ENCODE assay signal across 8 cellular contexts in the genomic region with DNA sequence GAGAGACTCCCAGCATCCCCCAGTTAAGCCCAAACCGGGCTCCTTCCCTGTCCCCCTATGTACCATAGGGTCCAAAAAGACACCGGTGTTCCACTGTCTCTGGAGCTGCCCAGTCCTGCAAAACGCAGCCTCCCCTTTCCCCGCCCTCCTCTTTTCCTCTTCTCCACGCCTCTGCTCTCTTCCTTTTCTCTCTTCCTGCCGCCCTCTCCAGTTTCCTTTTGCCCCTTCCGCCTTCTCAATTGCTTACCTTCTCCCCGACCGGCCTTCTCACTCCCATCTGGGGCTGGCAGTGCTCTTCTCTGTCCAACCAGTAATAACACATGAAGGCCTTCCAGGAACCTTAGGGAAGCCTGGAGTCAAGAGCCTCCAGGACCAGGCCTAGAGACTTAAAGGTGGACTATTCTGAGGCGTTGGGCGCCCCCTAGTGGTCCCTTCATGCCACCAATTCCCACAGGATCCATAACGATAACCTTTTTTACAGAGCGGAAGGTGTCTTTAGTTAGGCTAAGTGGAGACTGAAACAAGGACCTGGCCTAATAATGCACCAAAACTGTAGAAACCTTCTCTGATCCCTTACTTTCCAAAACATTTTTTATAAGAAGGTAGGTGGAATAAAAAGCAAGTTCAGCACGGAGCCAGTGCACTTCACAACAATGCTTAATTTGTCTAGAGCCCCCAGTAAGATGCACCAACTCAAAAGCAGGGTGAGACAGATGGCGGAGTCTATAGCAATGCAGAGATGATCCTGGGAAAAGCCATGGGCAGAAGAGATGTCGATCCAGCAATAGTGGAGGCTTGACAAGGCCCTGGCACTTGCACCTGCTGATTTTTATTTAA. TPM values are rescaled to one million over a fixed set of nuclear protein-coding genes. Genes with fewer than 3 reads are reported as not detected.
DNase-seq lines count a peak whose midpoint lies in the region; TF ChIP-seq lines count a peak whose summit lies in the region.

No MANE protein-coding gene starts in this region.

- H3K36me3 ChIP-seq in H7 (replicated peaks; ENCODE audit: control insufficient read depth, insufficient read depth, low read length), result no peaks in the 10 kb centered on the region

- H3K4me3 ChIP-seq in H7 (ENCODE audit: insufficient read depth, low read depth, low read length), result no peak overlapping the region

- H3K4me3 Mint-ChIP-seq in brain, result peak overlapping the region in 1 of 5 experiments; percentile 7

- H3K9me3 Mint-ChIP-seq in brain, result no peaks in the 10 kb centered on the region

- H3K36me3 Mint-ChIP-seq in brain, result no peaks in the 10 kb centered on the region

- DNase-seq in DMS153 treated with DMSO at 0.1 percent for 48 hours (lab: John Stamatoyannopoulos, UW; ENCODE audit: unreplicated experiment), result peak; percentile 28
- peak; percentile 76 for DNase-seq in H7
- peak; percentile 20 for DNase-seq in NCI-H2029 treated with DMSO at 0.1 percent for 48 hours (lab: John Stamatoyannopoulos, UW)
- DNase-seq in UCSD-AML1 (lab: John Stamatoyannopoulos, UW; ENCODE audit: unreplicated experiment), result peak; percentile 65
- peak; percentile 84 for DNase-seq in iPS-NIHi7 (ENCODE audit: extremely low spot score)
- DNase-seq in stimulated activated CD4-positive, alpha-beta T cell treated with anti-CD3 and anti-CD28 coated beads, Interleukin-15, amount 100 ng/mL, for 1 hour (ENCODE audit: low read depth in 1 of 2, low spot score in 1 of 2), result peak; percentile 29 to 54
- DNase-seq in GOT3 (lab: John Stamatoyannopoulos, UW), result no peak

- H3K27me3 ChIP-seq in H7 (ENCODE audit: control insufficient read depth, insufficient read depth, low read length), result no peaks in the 10 kb centered on the region

- H3K27me3 Mint-ChIP-seq in brain, result peaks cover 3% of the 10 kb centered on the region

- peaks cover 39% of the 10 kb centered on the region for H3K4me1 Mint-ChIP-seq in brain

- peak overlapping the region in 2 of 5 experiments; percentile 4 to 8 for H3K27ac Mint-ChIP-seq in brain

- peak; percentile 70 to 81 for TF ChIP-seq CTCF in brain (conservative IDR thresholded peaks at IDR 0.05)

RNA-seq across cellular contexts. Expression of a gene that starts 27.2 kb away (rescaled TPM):
- total RNA-seq in H7 (2014; rRNA removed; shearing (Covaris generic)), result 17.5 and 19.2 TPM in 2 replicates
- polyA plus RNA-seq in brain (ENCODE audit: insufficient read depth, low read depth, low replicate concordance), result 33.4 TPM
